8 cellular contexts compared by ENCODE assay signal in genomic region chr15:84750583-84751092, GRCh38. TPM values are rescaled to one million over a fixed set of nuclear protein-coding genes. Genes with fewer than 3 reads are reported as not detected.
DNase-seq lines count a peak whose midpoint lies in the region; ATAC-seq, FAIRE-seq and TF ChIP-seq lines count a peak whose summit lies in the region.

No MANE protein-coding gene starts in this region.

- peaks cover 12% of the 10 kb centered on the region for H3F3A ChIP-seq in SU-DHL-6 (ENCODE audit: insufficient read depth)

- peaks cover 69% of the 10 kb centered on the region for H3K79me2 ChIP-seq in SU-DHL-6 (ENCODE audit: insufficient read depth, low read length)

- H3K9me2 ChIP-seq in SU-DHL-6 (replicated peaks; ENCODE audit: insufficient read depth, low read length): no peaks in the 10 kb centered on the region

- TF ChIP-seq POLR2A in GM12891 (IDR thresholded peaks at IDR 0.05; ENCODE audit: low read depth, low read length): no peak

- H3K4me2 ChIP-seq in SU-DHL-6 (ENCODE audit: low read depth, low read length, poor library complexity, severe bottlenecking): peak overlapping the region; percentile 71

- H3K27ac ChIP-seq in SU-DHL-6 (ENCODE audit: low read depth, low read length): peak overlapping the region; percentile 75

- H4K20me1 ChIP-seq in SU-DHL-6 (ENCODE audit: low read depth, low read length): peaks cover 11% of the 10 kb centered on the region

- peak overlapping the region; percentile 85 for H3K4me3 ChIP-seq in SU-DHL-6 (ENCODE audit: insufficient read depth, low read length, poor library complexity, severe bottlenecking)
- peak overlapping the region; percentile 10 for H3K4me3 ChIP-seq in kidney epithelial cell (ENCODE audit: low read depth, low read length)

- peak overlapping the region; percentile 81 for H3K9ac ChIP-seq in SU-DHL-6 (ENCODE audit: low read length)

- H3K27me3 ChIP-seq in SU-DHL-6 (ENCODE audit: low read length) (no peaks in the 10 kb centered on the region), kidney epithelial cell (ENCODE audit: control insufficient read depth, insufficient read depth, low read length) (no peaks in the 10 kb centered on the region)

- H2AFZ ChIP-seq in SU-DHL-6 (ENCODE audit: low read depth, low read length, severe bottlenecking): no peak overlapping the region

- peak; percentile 38 for FAIRE-seq in GM12891 (lab: Jason Lieb, UNC)
- no peak for FAIRE-seq in D721Med (lab: Jason Lieb, UNC)

- no peaks in the 10 kb centered on the region for H3K9me3 ChIP-seq in SU-DHL-6 (ENCODE audit: insufficient read depth, low read length)

- no peak for DNase-seq in GM12891 (ENCODE audit: insufficient read length, low spot score)
- no peak for DNase-seq in kidney epithelial cell (ENCODE audit: low read depth)
- DNase-seq in D721Med (ENCODE audit: insufficient read length, low spot score): no peak
- DNase-seq in H4 (ENCODE audit: low spot score): no peak
- DNase-seq in stimulated activated CD4-positive, alpha-beta T cell treated with anti-CD3 and anti-CD28 coated beads, Interleukin-4, amount 100 ng/mL, for 1 hour: no peak

- ATAC-seq in HG02642 (IDR thresholded peaks at IDR 0.05; ENCODE audit: poor library complexity, unreplicated experiment): peak; percentile 25
- ATAC-seq in activated CD4-positive, CD25-positive, alpha-beta regulatory T cell treated with anti-CD3 and anti-CD28 coated beads, Interleukin-2, amount 50 U/mL, for 24 hours: no peak

- TF ChIP-seq CTCF in SU-DHL-6 (IDR thresholded peaks at IDR 0.05; ENCODE audit: insufficient read depth, low read length, poor library complexity, severe bottlenecking) (no peak), kidney epithelial cell (IDR thresholded peaks at IDR 0.05; ENCODE audit: insufficient read depth, low read length, poor library complexity, severe bottlenecking) (no peak), D721Med (IDR thresholded peaks at IDR 0.05; ENCODE audit: insufficient read depth, missing control alignments) (no peak)

- H3K36me3 ChIP-seq in SU-DHL-6 (ENCODE audit: low read length) (no peaks in the 10 kb centered on the region), kidney epithelial cell (ENCODE audit: control insufficient read depth, insufficient read depth, low read length) (no peaks in the 10 kb centered on the region)

TF ChIP-seq in GM12891, 5 proteins besides CTCF, POLR2A, EP300 and RAD21:
- TF ChIP-seq TAF1 (IDR thresholded peaks at IDR 0.05; ENCODE audit: low read depth, low read length) (peak; percentile 20; the same call in 1 of the 2 replicates), SPI1 (IDR thresholded peaks at IDR 0.05; ENCODE audit: low read depth, low read length) (peak; percentile 99), POU2F2 (IDR thresholded peaks at IDR 0.05; ENCODE audit: low read depth, low read length) (0 out of 2 replicates have a peak, but pooled peaks have one; percentile 37), PAX5 (IDR thresholded peaks at IDR 0.05; ENCODE audit: insufficient read depth, low read length, severe bottlenecking) (peak; percentile 28), POLR2AphosphoS5 (IDR thresholded peaks at IDR 0.05; ENCODE audit: low read depth, low read length) (no peak)

RNA-seq across cellular contexts. Expression of gene ZNF592, which starts 2.2 kb away (rescaled TPM):
- 7.1 TPM for polyA plus RNA-seq in GM12891 (2012; ENCODE audit: low read depth, missing spikeins)
- 18.8 and 20.5 TPM in 2 replicates for total RNA-seq in kidney epithelial cell
- 3.9 and 6.1 TPM in 2 replicates for total RNA-seq in H4 (2014; rRNA removed; shearing (Covaris generic))

RNA-seq across cellular contexts. Expression of gene SEC11A, which starts 34.7 kb away (rescaled TPM):
- 123 TPM for polyA plus RNA-seq in GM12891 (2012; ENCODE audit: low read depth, missing spikeins)
- 183 and 213 TPM in 2 replicates for total RNA-seq in kidney epithelial cell
- 186 and 244 TPM in 2 replicates for total RNA-seq in H4 (2014; rRNA removed; shearing (Covaris generic))
